Comparison of ENCODE assay signal across 8 cellular contexts in genomic region chr17:164536-165235, GRCh38. TPM values are rescaled to one million over a fixed set of nuclear protein-coding genes. Genes with fewer than 3 reads are reported as not detected.
A peak's percentile ranks its signal among the peaks of the same experiment; 100 is the strongest.
DNase-seq lines count a peak whose midpoint lies in the region; ATAC-seq and TF ChIP-seq lines count a peak whose summit lies in the region.

No MANE protein-coding gene starts in this region.

- POLR2A ChIA-PET in PC-9 (lab: Charles Lee; ENCODE audit: unreplicated experiment): no interaction called here

- H3K4me3 ChIP-seq in DOHH2 (ENCODE audit: low read length) (no peak overlapping the region), PC-9 (no peak overlapping the region), choroid plexus epithelial cell (ENCODE audit: low read depth, low read length) (no peak overlapping the region), lower lobe of right lung (no peak overlapping the region)

- H3K27ac ChIP-seq in DOHH2 (ENCODE audit: low read depth, low read length) (no peak overlapping the region), PC-9 (no peak overlapping the region), lower lobe of right lung (no peak overlapping the region)

- CTCF ChIA-PET in PC-9 (lab: Charles Lee): interaction anchor here (0.6 kb wide), 2 partner anchors 209 to 221 kb away, joined by 3 to 24 read pairs; no protein-coding TSS in a partner anchor

- peak; percentile 51 for TF ChIP-seq CTCF in DOHH2 (IDR thresholded peaks at IDR 0.05; ENCODE audit: low read depth, low read length, poor library complexity, severe bottlenecking)
- TF ChIP-seq CTCF in PC-9 (conservative IDR thresholded peaks at IDR 0.05): peak; percentile 55
- peak; percentile 78 for TF ChIP-seq CTCF in choroid plexus epithelial cell (conservative IDR thresholded peaks at IDR 0.05; ENCODE audit: low read depth, low read length)
- peak; percentile 50 for TF ChIP-seq CTCF in lower lobe of right lung (IDR thresholded peaks at IDR 0.05)

- H3K9me3 ChIP-seq in DOHH2 (ENCODE audit: control insufficient read depth, insufficient read depth, low read length) (no peaks in the 10 kb centered on the region), PC-9 (ENCODE audit: insufficient read depth, low read depth) (no peaks in the 10 kb centered on the region), lower lobe of right lung (no peaks in the 10 kb centered on the region)

- H3K9me2 ChIP-seq in DOHH2 (replicated peaks; ENCODE audit: control insufficient read depth, low read length) (no peaks in the 10 kb centered on the region), PC-9 (ENCODE audit: insufficient read depth) (no peaks in the 10 kb centered on the region)

- BruUV-seq in PC-9 (replicated peaks; lab: Mats Ljungman, UMichigan): no TSS peak

- H2AFZ ChIP-seq in PC-9: no peak overlapping the region

- ATAC-seq in lower lobe of right lung: peak; percentile 62 to 65
- no peak for ATAC-seq in GM19351 (IDR thresholded peaks at IDR 0.05; ENCODE audit: unreplicated experiment)

- H3K79me2 ChIP-seq in DOHH2 (ENCODE audit: control insufficient read depth, low read length) (no peaks in the 10 kb centered on the region), PC-9 (ENCODE audit: low read depth) (no peaks in the 10 kb centered on the region)

- intact Hi-C loops in PC-9 (cut with micrococcal nuclease; ENCODE audit: unreplicated experiment): no loop called here
- intact Hi-C loops in lower lobe of right lung (cut with DNase I): no loop called here

- DNase-seq in 8988T: peak; percentile 66
- peak in 1 of 2 experiments; percentile 46 for DNase-seq in PC-9
- DNase-seq in choroid plexus epithelial cell (ENCODE audit: low read depth): peak; percentile 65
- DNase-seq in lower lobe of right lung: no peak
- no peak for DNase-seq in AML-193 (lab: John Stamatoyannopoulos, UW)
- no peak for DNase-seq in stimulated activated CD8-positive, alpha-beta memory T cell treated with anti-CD3 and anti-CD28 coated beads, Interleukin-4, amount 100 ng/mL, for 48 hours

- H3K4me1 ChIP-seq in DOHH2 (ENCODE audit: control insufficient read depth, low read length) (no peaks in the 10 kb centered on the region), PC-9 (replicated peaks; ENCODE audit: insufficient read depth) (no peaks in the 10 kb centered on the region), lower lobe of right lung (no peaks in the 10 kb centered on the region)

- H3F3A ChIP-seq in DOHH2 (ENCODE audit: control insufficient read depth, insufficient read depth): no peaks in the 10 kb centered on the region
- H3F3A ChIP-seq in PC-9 (ENCODE audit: insufficient read depth, low read depth): no peaks in the 10 kb centered on the region

- H3K27me3 ChIP-seq in DOHH2 (ENCODE audit: control insufficient read depth, low read length): no peaks in the 10 kb centered on the region
- H3K27me3 ChIP-seq in PC-9 (ENCODE audit: insufficient read depth, low read depth): peaks cover 19% of the 10 kb centered on the region
- no peaks in the 10 kb centered on the region for H3K27me3 ChIP-seq in lower lobe of right lung (ENCODE audit: low read depth)

- no peaks in the 10 kb centered on the region for H3K36me3 ChIP-seq in DOHH2 (ENCODE audit: control insufficient read depth, low read length)
- no peaks in the 10 kb centered on the region for H3K36me3 ChIP-seq in PC-9 (ENCODE audit: low read depth)
- H3K36me3 ChIP-seq in lower lobe of right lung: no peaks in the 10 kb centered on the region

- H4K20me1 ChIP-seq in DOHH2 (ENCODE audit: control insufficient read depth, insufficient read depth, low read depth, low read length) (no peaks in the 10 kb centered on the region), PC-9 (ENCODE audit: insufficient read depth) (no peaks in the 10 kb centered on the region)

- H3K4me2 ChIP-seq in DOHH2 (ENCODE audit: low read length) (no peak overlapping the region), PC-9 (no peak overlapping the region)

RNA-seq across cellular contexts. Expression of gene DOC2B, which starts 16.8 kb away (rescaled TPM):
- total RNA-seq in PC-9 (2021): not detected in 2 replicates
- 6.2 TPM for total RNA-seq in lower lobe of right lung

RNA-seq across cellular contexts. Expression of gene SCGB1C2, which starts 27.3 kb away (rescaled TPM):
- total RNA-seq in PC-9 (2021) (not detected in 2 replicates), lower lobe of right lung (not detected)

Comparison
In these comparisons a context has a peak if more than half of its experiments do, and no peak if none do; other contexts are left out.
1. DNase-seq: peak in 8988T (single experiment) and choroid plexus epithelial cell (single experiment); none in lower lobe of right lung (single experiment), AML-193 (0 of 2) and stimulated activated CD8-positive, alpha-beta memory T cell treated with anti-CD3 and anti-CD28 coated beads, Interleukin-4, amount 100 ng/mL, for 48 hours (single experiment).
2. Peak in every context shown above with its lines, with median percentiles within 50 percentile points of each other: CTCF ChIP-seq.